ENCODE assay signal across 16 cellular contexts in genomic region chr4:153439831-153440230, GRCh38. TPM values are rescaled to one million over a fixed set of nuclear protein-coding genes. Genes with fewer than 3 reads are reported as not detected.
DNase-seq lines count a peak whose midpoint lies in the region; ATAC-seq and TF ChIP-seq lines count a peak whose summit lies in the region.
"Had no signal": no experiment of that assay in that cellular context is flagged by ENCODE, and none has a peak within 500 bp of the region (broad histone marks: within the 10 kb centered on the region; RNA-seq: fewer than 3 reads in every experiment).

No MANE protein-coding gene starts in this region.

- H3K27ac Mint-ChIP-seq in activated CD8-positive, alpha-beta memory T cell treated with anti-CD3 and anti-CD28 coated beads, Interleukin-2, amount 10 ng/mL, durations not matched to agents 7 days and 5 days = no peak overlapping the region
- H3K27ac Mint-ChIP-seq in T-helper 17 cell = peak overlapping the region; percentile 97
- peak overlapping the region; percentile 91 for H3K27ac Mint-ChIP-seq in stimulated activated memory B cell treated with anti-CD40 and anti-IgM and Interleukin-4, amounts not matched to agents 10 μg/mL and 1 μg/mL and 100 μg/mL, for 72 hours

- TF ChIP-seq POLR2A in breast epithelium (IDR thresholded peaks at IDR 0.05) = no peak

- H3K27me3 Mint-ChIP-seq in activated CD8-positive, alpha-beta memory T cell treated with anti-CD3 and anti-CD28 coated beads, Interleukin-2, amount 10 ng/mL, durations not matched to agents 7 days and 5 days = peaks cover 4% of the 10 kb centered on the region
- H3K27me3 Mint-ChIP-seq in T-helper 17 cell = no peaks in the 10 kb centered on the region
- H3K27me3 Mint-ChIP-seq in stimulated activated memory B cell treated with anti-CD40 and anti-IgM and Interleukin-4, amounts not matched to agents 10 μg/mL and 1 μg/mL and 100 μg/mL, for 72 hours = no peaks in the 10 kb centered on the region

- intact Hi-C loops in breast epithelium (cut with DNase I; ENCODE audit: low total_unique reads) = no loop called here

- CTCF ChIA-PET in activated CD8-positive, alpha-beta memory T cell treated with anti-CD3 and anti-CD28 coated beads, Interleukin-2, amount 10 ng/mL, durations not matched to agents 7 days and 5 days (lab: Charles Lee) = interaction anchor here (2.5 to 3.6 kb wide), 2 partner anchors 27 to 134 kb away, joined by 10 to 27 read pairs; partner anchors contain the start of gene TMEM131L

- no peak overlapping the region for H3K4me3 Mint-ChIP-seq in activated CD8-positive, alpha-beta memory T cell treated with anti-CD3 and anti-CD28 coated beads, Interleukin-2, amount 10 ng/mL, durations not matched to agents 7 days and 5 days
- H3K4me3 Mint-ChIP-seq in T-helper 17 cell = peak overlapping the region; percentile 87
- peak overlapping the region; percentile 79 for H3K4me3 Mint-ChIP-seq in stimulated activated memory B cell treated with anti-CD40 and anti-IgM and Interleukin-4, amounts not matched to agents 10 μg/mL and 1 μg/mL and 100 μg/mL, for 72 hours

- peaks cover 33% of the 10 kb centered on the region for H3K4me1 Mint-ChIP-seq in activated CD8-positive, alpha-beta memory T cell treated with anti-CD3 and anti-CD28 coated beads, Interleukin-2, amount 10 ng/mL, durations not matched to agents 7 days and 5 days
- H3K4me1 Mint-ChIP-seq in T-helper 17 cell = peaks cover 31% of the 10 kb centered on the region
- peaks cover 48% of the 10 kb centered on the region for H3K4me1 Mint-ChIP-seq in stimulated activated memory B cell treated with anti-CD40 and anti-IgM and Interleukin-4, amounts not matched to agents 10 μg/mL and 1 μg/mL and 100 μg/mL, for 72 hours

- H3K9me3 Mint-ChIP-seq in activated CD8-positive, alpha-beta memory T cell treated with anti-CD3 and anti-CD28 coated beads, Interleukin-2, amount 10 ng/mL, durations not matched to agents 7 days and 5 days (ENCODE audit: low read depth) = no peaks in the 10 kb centered on the region
- no peaks in the 10 kb centered on the region for H3K9me3 Mint-ChIP-seq in stimulated activated memory B cell treated with anti-CD40 and anti-IgM and Interleukin-4, amounts not matched to agents 10 μg/mL and 1 μg/mL and 100 μg/mL, for 72 hours

- H3K36me3 Mint-ChIP-seq in activated CD8-positive, alpha-beta memory T cell treated with anti-CD3 and anti-CD28 coated beads, Interleukin-2, amount 10 ng/mL, durations not matched to agents 7 days and 5 days = no peaks in the 10 kb centered on the region
- no peaks in the 10 kb centered on the region for H3K36me3 Mint-ChIP-seq in T-helper 17 cell (ENCODE audit: low read depth)
- no peaks in the 10 kb centered on the region for H3K36me3 Mint-ChIP-seq in stimulated activated memory B cell treated with anti-CD40 and anti-IgM and Interleukin-4, amounts not matched to agents 10 μg/mL and 1 μg/mL and 100 μg/mL, for 72 hours

- H3K4me1 ChIP-seq in breast epithelium = no peaks in the 10 kb centered on the region
- H3K4me1 ChIP-seq: adrenal gland had no signal

- DNase-seq in activated CD8-positive, alpha-beta memory T cell treated with anti-CD3 and anti-CD28 coated beads for 24 hours = peak; percentile 53
- no peak for DNase-seq in activated CD8-positive, alpha-beta memory T cell treated with anti-CD3 and anti-CD28 coated beads, Interleukin-2, amount 10 ng/mL, durations not matched to agents 7 days and 5 days
- no peak for DNase-seq in T-helper 17 cell
- DNase-seq in NOMO-1 (lab: John Stamatoyannopoulos, UW; ENCODE audit: unreplicated experiment in 2 of 2) = no peak
- DNase-seq in NCI-H510A treated with DMSO at 0.1 percent for 48 hours (lab: John Stamatoyannopoulos, UW) = no peak
- DNase-seq in breast epithelium (ENCODE audit: low spot score in 2 of 2) = no peak
- DNase-seq: adrenal gland, DMS 273 treated with DMSO at 0.1 percent for 48 hours, GM23248, NCI-H2029, sigmoid colon, tibial artery had no signal

- no peak for TF ChIP-seq CTCF in breast epithelium (IDR thresholded peaks at IDR 0.05)

- H3K27me3 ChIP-seq in breast epithelium = no peaks in the 10 kb centered on the region
- H3K27me3 ChIP-seq: adrenal gland, sigmoid colon, tibial artery had no signal

- H3K27ac ChIP-seq in breast epithelium = no peak overlapping the region
- H3K27ac ChIP-seq: adrenal gland, GM23248 had no signal

- H3K36me3 ChIP-seq in breast epithelium = no peaks in the 10 kb centered on the region
- H3K36me3 ChIP-seq: adrenal gland, sigmoid colon, tibial artery had no signal

- H3K9me3 ChIP-seq in T-helper 17 cell (ENCODE audit: control insufficient read depth, low read length, poor library complexity, severe bottlenecking) (no peaks in the 10 kb centered on the region), breast epithelium (no peaks in the 10 kb centered on the region)
- H3K9me3 ChIP-seq: adrenal gland, sigmoid colon, tibial artery had no signal

- H3K4me3 ChIP-seq in breast epithelium = no peak overlapping the region
- H3K4me3 ChIP-seq: GM23248 had no signal

- no peak for ATAC-seq in activated CD8-positive, alpha-beta memory T cell treated with anti-CD3 and anti-CD28 coated beads, Interleukin-2, amount 10 ng/mL, durations not matched to agents 7 days and 5 days
- peak; percentile 7 for ATAC-seq in GM21723 (IDR thresholded peaks at IDR 0.05; ENCODE audit: unreplicated experiment)
- ATAC-seq in T-helper 17 cell = no peak
- ATAC-seq in stimulated activated memory B cell treated with anti-CD40 and anti-IgM and Interleukin-4, amounts not matched to agents 10 μg/mL and 1 μg/mL and 100 μg/mL, for 72 hours = peak; percentile 6
- ATAC-seq: HepG2, SK-N-SH treated with all-trans-retinoic acid at 6 μM for 48 hours had no signal

RNA-seq across cellular contexts. Expression of gene TMEM131L, which starts 26.3 kb away (rescaled TPM):
- total RNA-seq in activated CD8-positive, alpha-beta memory T cell treated with anti-CD3 and anti-CD28 coated beads, Interleukin-2, amount 10 ng/mL, durations not matched to agents 7 days and 5 days = 10 to 100 TPM; 29.2 to 34.0 TPM
- 10 to 100 TPM; 83.8 to 92.7 TPM for total RNA-seq in T-helper 17 cell
- 10 to 100 TPM; 18.7 to 22.0 (median 19.5) TPM for total RNA-seq in breast epithelium

Comparison
In these comparisons a context has a peak if more than half of its experiments do, and no peak if none do; other contexts are left out.
1. ATAC-seq: peak in GM21723 (single experiment) and stimulated activated memory B cell treated with anti-CD40 and anti-IgM and Interleukin-4, amounts not matched to agents 10 μg/mL and 1 μg/mL and 100 μg/mL, for 72 hours (single experiment); none in activated CD8-positive, alpha-beta memory T cell treated with anti-CD3 and anti-CD28 coated beads, Interleukin-2, amount 10 ng/mL, durations not matched to agents 7 days and 5 days (single experiment) and T-helper 17 cell (single experiment).